ENCODE assay signal across 8 cellular contexts in the genomic region with DNA sequence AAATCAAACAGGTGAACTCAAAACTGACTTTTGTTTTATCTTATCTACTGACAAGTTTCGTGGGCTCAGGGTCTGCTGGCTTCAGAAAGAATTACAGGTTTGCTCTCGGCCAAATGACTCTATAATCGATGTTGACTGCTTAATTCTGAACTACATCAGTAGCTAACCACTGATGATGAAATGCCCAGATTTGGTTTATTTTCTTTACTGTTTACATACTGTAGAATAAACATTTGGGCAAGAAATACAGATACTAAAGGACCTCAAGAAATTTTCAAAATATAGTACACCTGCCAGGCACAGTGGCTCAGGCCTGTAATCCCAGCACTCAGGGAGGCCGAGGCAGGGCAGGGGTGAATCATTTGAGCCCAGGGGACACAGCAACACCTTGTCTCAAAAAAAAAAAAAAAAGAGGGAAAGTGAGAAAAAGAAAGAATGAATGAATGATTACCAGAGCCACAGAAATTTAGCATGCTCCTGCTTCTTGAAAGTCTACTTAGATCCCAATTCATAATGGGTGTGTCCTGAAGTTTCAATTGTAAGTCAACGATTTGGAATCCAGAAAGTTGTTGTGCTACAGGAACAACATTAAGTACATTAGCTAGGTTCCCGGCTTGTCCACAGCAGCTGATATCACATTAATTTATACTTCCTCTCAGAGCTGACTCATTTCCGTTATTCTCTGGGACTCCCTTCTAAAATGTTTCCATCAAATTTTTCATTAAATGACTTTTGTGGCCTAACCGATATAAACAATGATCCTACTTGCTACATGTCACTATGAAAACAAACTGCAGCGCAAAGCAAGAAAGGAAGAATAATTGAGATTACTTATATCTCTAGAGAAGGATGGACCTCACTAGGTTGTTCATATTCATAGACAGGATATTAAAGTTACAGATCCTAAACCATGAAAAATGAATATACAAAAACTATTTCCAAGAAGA.
A peak's percentile ranks its signal among the peaks of the same experiment; 100 is the strongest.
DNase-seq lines count a peak whose midpoint lies in the region; ATAC-seq and TF ChIP-seq lines count a peak whose summit lies in the region.

No MANE protein-coding gene starts in this region.

- 90 to 93% methylated on average over 3 to 8 of the region's 9 CpGs for WGBS in endodermal cell (ENCODE audit: insufficient coverage in 1 of 2, insufficient read length in 1 of 2), 2 experiments

- H3K27me3 ChIP-seq in endodermal cell (ENCODE audit: control insufficient read depth, insufficient read depth, low read length, poor library complexity, severe bottlenecking) (no peaks in the 10 kb centered on the region), gastrocnemius medialis (no peaks in the 10 kb centered on the region)

- no peaks in the 10 kb centered on the region for H3K36me3 ChIP-seq in endodermal cell (ENCODE audit: control insufficient read depth, insufficient read depth, low read length)
- no peaks in the 10 kb centered on the region for H3K36me3 ChIP-seq in gastrocnemius medialis

- H3K9ac ChIP-seq in endodermal cell (ENCODE audit: extremely low read depth, low read length, poor library complexity, severe bottlenecking): no peak overlapping the region

- peaks cover 20% of the 10 kb centered on the region for H3K4me1 ChIP-seq in endodermal cell (ENCODE audit: control insufficient read depth, insufficient read depth, low read length)
- peaks cover 63 to 71% of the 10 kb centered on the region in 2 donors for H3K4me1 ChIP-seq in gastrocnemius medialis

- in situ Hi-C loops in gastrocnemius medialis (cut with MboI; ENCODE audit: low sequenced_read_pairs in 4 of 4): loop anchor here in 2 of 4 donors (10.0 to 25.0 kb wide), 2 partner anchors 92 to 94 kb away; no protein-coding TSS in a partner anchor

- no peak overlapping the region for H3K27ac ChIP-seq in endodermal cell (ENCODE audit: low read depth, low read length)
- H3K27ac ChIP-seq in gastrocnemius medialis: peak overlapping the region; percentile 32 to 67 (median 64)

- no peaks in the 10 kb centered on the region for H3K9me3 Mint-ChIP-seq in endodermal cell

- DNase-seq in NCI-H226 (peak; percentile 77), endodermal cell (no peak), gastrocnemius medialis (no peak), KG1 (lab: John Stamatoyannopoulos, UW) (no peak), NCI-H2081 treated with DMSO at 0.1 percent for 48 hours (lab: John Stamatoyannopoulos, UW) (no peak)

- TF ChIP-seq CTCF in endodermal cell (conservative IDR thresholded peaks at IDR 0.05) (no peak), gastrocnemius medialis (IDR thresholded peaks at IDR 0.05 in 4 of 5, conservative IDR thresholded peaks at IDR 0.05 in 1 of 5) (no peak)

- peaks cover 52% of the 10 kb centered on the region for H3K4me1 Mint-ChIP-seq in endodermal cell

- H3K36me3 Mint-ChIP-seq in endodermal cell (ENCODE audit: low read depth): no peaks in the 10 kb centered on the region

- H3K27ac Mint-ChIP-seq in endodermal cell: peak overlapping the region; percentile 77

- H3K4me3 Mint-ChIP-seq in endodermal cell: no peak overlapping the region

- intact Hi-C loops in gastrocnemius medialis (cut with DNase I; ENCODE audit: low total_unique reads): loop anchor here (2.0 to 10.0 kb wide), 2 partner anchors 94 to 452 kb away; no protein-coding TSS in a partner anchor

- no peak for TF ChIP-seq POLR2A in gastrocnemius medialis (IDR thresholded peaks at IDR 0.05)

- ATAC-seq in GM19372 (IDR thresholded peaks at IDR 0.05; ENCODE audit: low read depth, unreplicated experiment) (peak; percentile 46), gastrocnemius medialis (no peak), GM21367 (IDR thresholded peaks at IDR 0.05; ENCODE audit: unreplicated experiment) (no peak), HG03432 (IDR thresholded peaks at IDR 0.05; ENCODE audit: unreplicated experiment) (no peak)

- H3K27me3 Mint-ChIP-seq in endodermal cell (ENCODE audit: insufficient read depth): no peaks in the 10 kb centered on the region

- H3K4me3 ChIP-seq in endodermal cell (ENCODE audit: low read length) (peak overlapping the region; percentile 20), gastrocnemius medialis (no peak overlapping the region)

- H3K9me3 ChIP-seq in endodermal cell (ENCODE audit: control insufficient read depth, low read length): no peaks in the 10 kb centered on the region
- H3K9me3 ChIP-seq in gastrocnemius medialis: no peaks in the 10 kb centered on the region
